13 cellular contexts compared by ENCODE assay signal in the genomic region with DNA sequence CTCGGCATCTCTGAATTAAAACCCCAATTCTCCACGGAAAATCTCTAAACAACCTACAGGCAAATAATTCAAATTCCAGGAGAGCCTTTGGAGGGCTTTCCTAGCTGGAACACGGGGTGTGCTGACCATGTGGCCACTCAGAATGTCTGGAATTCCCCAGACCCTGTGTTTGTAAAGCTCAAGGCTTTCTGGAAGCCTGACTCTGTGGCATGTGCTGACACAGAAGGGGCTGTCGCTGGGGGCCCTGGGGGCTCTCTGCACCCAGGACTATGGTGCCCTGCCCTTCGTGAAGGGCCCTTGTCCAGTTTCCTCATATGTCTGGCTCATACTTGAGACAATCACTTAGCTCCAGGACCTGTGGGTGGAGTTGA. TPM values are rescaled to one million over a fixed set of nuclear protein-coding genes. Genes with fewer than 3 reads are reported as not detected.
DNase-seq lines count a peak whose midpoint lies in the region; ATAC-seq and TF ChIP-seq lines count a peak whose summit lies in the region.
"Had no signal": no experiment of that assay in that cellular context is flagged by ENCODE, and none has a peak within 500 bp of the region (broad histone marks: within the 10 kb centered on the region; RNA-seq: fewer than 3 reads in every experiment).

No MANE protein-coding gene starts in this region.

- no peaks in the 10 kb centered on the region for H3K9me3 Mint-ChIP-seq in osteocyte (ENCODE audit: unreplicated experiment)
- no peaks in the 10 kb centered on the region for H3K9me3 Mint-ChIP-seq in natural killer cell treated with Interleukin-12 subunit alpha and Interleukin-12 subunit beta and Interleukin-15 and Interleukin-18, amount 100 ng/mL, for 72 hours
- H3K9me3 Mint-ChIP-seq: activated naive CD4-positive, alpha-beta T cell treated with anti-CD3 and anti-CD28 coated beads, Interleukin-2, amount 50 U/mL, for 72 hours; CD4-positive, CD25-positive, alpha-beta regulatory T cell had no signal

- no peak for TF ChIP-seq EP300 in tibial nerve (IDR thresholded peaks at IDR 0.05)

- no peak overlapping the region for H3K4me3 ChIP-seq in tibial nerve

- no peaks in the 10 kb centered on the region for H3K36me3 Mint-ChIP-seq in osteocyte (ENCODE audit: unreplicated experiment)
- no peaks in the 10 kb centered on the region for H3K36me3 Mint-ChIP-seq in natural killer cell treated with Interleukin-12 subunit alpha and Interleukin-12 subunit beta and Interleukin-15 and Interleukin-18, amount 100 ng/mL, for 72 hours
- H3K36me3 Mint-ChIP-seq: activated naive CD4-positive, alpha-beta T cell treated with anti-CD3 and anti-CD28 coated beads, Interleukin-2, amount 50 U/mL, for 72 hours; CD4-positive, CD25-positive, alpha-beta regulatory T cell had no signal

- TF ChIP-seq CTCF in osteocyte (IDR thresholded peaks at IDR 0.05) (no peak), tibial nerve (IDR thresholded peaks at IDR 0.05) (no peak)

- H3K27me3 ChIP-seq in tibial nerve, result no peaks in the 10 kb centered on the region

- DNase-seq in EH (ENCODE audit: low read depth), result peak; percentile 82
- DNase-seq in SK-MEL-5 (ENCODE audit: low read depth, low spot score), result peak; percentile 15
- peak; percentile 68 for DNase-seq in glomerular visceral epithelial cell (ENCODE audit: extremely low spot score)
- no peak for DNase-seq in osteocyte (ENCODE audit: extremely low spot score, unreplicated experiment)
- no peak for DNase-seq in central memory CD4-positive, alpha-beta T cell
- DNase-seq in tibial nerve (ENCODE audit: low spot score in 2 of 2), result no peak
- no peak for DNase-seq in HuH-7 (ENCODE audit: low spot score)
- DNase-seq in natural killer cell treated with Interleukin-12 subunit alpha and Interleukin-12 subunit beta and Interleukin-15 and Interleukin-18, amount 100 ng/mL, for 72 hours (ENCODE audit: low spot score), result no peak
- DNase-seq: CD4-positive, CD25-positive, alpha-beta regulatory T cell; mammary epithelial cell; stimulated activated CD4-positive, alpha-beta T cell treated with anti-CD3 and anti-CD28 coated beads, Interleukin-1b, Interleukin-23, amount 100 ng/mL, for 48 hours had no signal

- 14 to 23% methylated on average over 5 of the region's 5 CpGs for WGBS in tibial nerve, 2 donors

- in situ Hi-C loops in SK-MEL-5 (cut with HindIII; ENCODE audit: low pct_unique_long_range_greater_than_20kb, low sequenced_read_pairs), result no loop called here

- no peak overlapping the region for H3K4me3 Mint-ChIP-seq in osteocyte (ENCODE audit: unreplicated experiment)
- H3K4me3 Mint-ChIP-seq in natural killer cell treated with Interleukin-12 subunit alpha and Interleukin-12 subunit beta and Interleukin-15 and Interleukin-18, amount 100 ng/mL, for 72 hours, result no peak overlapping the region
- H3K4me3 Mint-ChIP-seq: CD4-positive, CD25-positive, alpha-beta regulatory T cell had no signal

- no peaks in the 10 kb centered on the region for H3K27me3 Mint-ChIP-seq in osteocyte (ENCODE audit: unreplicated experiment)
- H3K27me3 Mint-ChIP-seq in natural killer cell treated with Interleukin-12 subunit alpha and Interleukin-12 subunit beta and Interleukin-15 and Interleukin-18, amount 100 ng/mL, for 72 hours, result peaks cover 14 to 19% of the 10 kb centered on the region in 2 donors

- TF ChIP-seq POLR2A in tibial nerve (IDR thresholded peaks at IDR 0.05), result no peak

- H3K4me1 Mint-ChIP-seq in osteocyte (ENCODE audit: unreplicated experiment), result peaks cover 34% of the 10 kb centered on the region
- no peaks in the 10 kb centered on the region for H3K4me1 Mint-ChIP-seq in natural killer cell treated with Interleukin-12 subunit alpha and Interleukin-12 subunit beta and Interleukin-15 and Interleukin-18, amount 100 ng/mL, for 72 hours (ENCODE audit: low read depth in 2 of 2)
- H3K4me1 Mint-ChIP-seq: CD4-positive, CD25-positive, alpha-beta regulatory T cell had no signal

- H3K9me3 ChIP-seq in tibial nerve, result no peaks in the 10 kb centered on the region

- no peak for ATAC-seq in natural killer cell treated with Interleukin-12 subunit alpha and Interleukin-12 subunit beta and Interleukin-15 and Interleukin-18, amount 100 ng/mL, for 72 hours
- ATAC-seq: activated naive CD4-positive, alpha-beta T cell treated with anti-CD3 and anti-CD28 coated beads, Interleukin-2, amount 50 U/mL, for 72 hours; Panc1 had no signal

- H3K4me1 ChIP-seq in tibial nerve, result peaks cover 0 to 10% (median 0%) of the 10 kb centered on the region in 4 donors

- peak overlapping the region; percentile 85 for H3K27ac Mint-ChIP-seq in osteocyte (ENCODE audit: unreplicated experiment)
- no peak overlapping the region for H3K27ac Mint-ChIP-seq in natural killer cell treated with Interleukin-12 subunit alpha and Interleukin-12 subunit beta and Interleukin-15 and Interleukin-18, amount 100 ng/mL, for 72 hours
- H3K27ac Mint-ChIP-seq: activated naive CD4-positive, alpha-beta T cell treated with anti-CD3 and anti-CD28 coated beads, Interleukin-2, amount 50 U/mL, for 72 hours had no signal

- H3K27ac ChIP-seq in tibial nerve, result peak overlapping the region in 2 of 4 donors; percentile 62 to 65

- H3K36me3 ChIP-seq in tibial nerve, result no peaks in the 10 kb centered on the region

RNA-seq across cellular contexts. Expression of a gene that starts 29.0 kb away (rescaled TPM):
- total RNA-seq in SK-MEL-5 (2014; rRNA removed; shearing (Covaris generic)), result 39.2 and 45.7 TPM in 2 replicates
- 39.3 and 53.2 TPM in 2 replicates for polyA plus RNA-seq in SK-MEL-5 (2015; cell fraction: cytosol; rRNA removed)
- 172 and 208 TPM in 2 replicates for polyA plus RNA-seq in SK-MEL-5 (2015; cell fraction: nucleus; rRNA removed)
- total RNA-seq in osteocyte, result 64.6 and 70.7 TPM in 2 replicates
- 10 to 100 TPM; 37.3 to 55.1 (median 44.7) TPM for total RNA-seq in tibial nerve
- 10 to 100 TPM; 16.3 to 24.4 TPM for total RNA-seq in natural killer cell treated with Interleukin-12 subunit alpha and Interleukin-12 subunit beta and Interleukin-15 and Interleukin-18, amount 100 ng/mL, for 72 hours

Comparison
In these comparisons a context has a peak if more than half of its experiments do, and no peak if none do; other contexts are left out.
1. DNase-seq: peak in EH (single experiment), SK-MEL-5 (single experiment) and glomerular visceral epithelial cell (single experiment); none in osteocyte (single experiment), central memory CD4-positive, alpha-beta T cell (single experiment), tibial nerve (0 of 2), HuH-7 (single experiment) and natural killer cell treated with Interleukin-12 subunit alpha and Interleukin-12 subunit beta and Interleukin-15 and Interleukin-18, amount 100 ng/mL, for 72 hours (single experiment).